Comparison of ENCODE assay signal across 18 cellular contexts in the genomic region with DNA sequence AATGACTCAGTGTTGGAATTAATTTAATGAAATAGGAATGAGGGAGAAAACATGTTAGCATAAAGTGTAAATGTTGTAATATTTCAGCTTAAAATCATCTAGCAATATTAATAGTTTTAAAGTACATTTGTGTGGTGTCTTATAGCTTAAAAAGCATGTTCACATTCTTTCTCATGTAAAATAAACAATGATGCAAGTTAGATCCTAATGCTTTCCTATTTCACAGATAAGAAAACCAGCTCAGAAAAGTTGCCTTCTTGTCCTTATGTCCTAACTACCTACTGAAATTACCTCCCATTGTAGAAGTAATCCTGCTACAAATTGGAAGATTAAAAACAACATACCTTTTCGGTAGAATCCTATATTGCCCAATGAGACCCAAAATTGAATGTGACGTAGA.
"Had no signal": no experiment of that assay in that cellular context is flagged by ENCODE, and none has a peak within 500 bp of the region (broad histone marks: within the 10 kb centered on the region; RNA-seq: fewer than 3 reads in every experiment).

No MANE protein-coding gene starts in this region.

- H3K27me3 ChIP-seq: MG63, SJSA1 had no signal

- DNase-seq: Karpas-422, KG1, MG63, NCI-H1092, NCI-H1436, NCI-H187 treated with DMSO at 0.1 percent for 48 hours, NCI-H2029 treated with DMSO at 0.1 percent for 48 hours, NCI-H2107, NCI-H2227 treated with DMSO at 0.1 percent for 48 hours, NCI-H524, NCI-H526 treated with DMSO at 0.1 percent for 48 hours, NCI-H748 treated with DMSO at 0.1 percent for 48 hours, Right ventricle myocardium superior, RPMI8226, SIG-M5 had no signal

- H3K27ac ChIP-seq: HL-60, SJSA1, SK-N-MC had no signal

- H3K36me3 ChIP-seq: MG63, SJSA1 had no signal

- H3K9me3 ChIP-seq: MG63, SJSA1 had no signal

- H3K4me3 ChIP-seq: MG63, SJSA1, SK-N-MC had no signal
